ENCODE assay signal across 15 cellular contexts in genomic region chr6:51049983-51050877, GRCh38.
DNase-seq lines count a peak whose midpoint lies in the region; TF ChIP-seq lines count a peak whose summit lies in the region.
"Had no signal": no experiment of that assay in that cellular context is flagged by ENCODE, and none has a peak within 500 bp of the region (broad histone marks: within the 10 kb centered on the region; RNA-seq: fewer than 3 reads in every experiment).

No MANE protein-coding gene starts in this region.

- H2AFZ ChIP-seq in mammary epithelial cell (ENCODE audit: low read depth, low read length): no peak overlapping the region

- H3K36me3 ChIP-seq in mammary epithelial cell (ENCODE audit: insufficient read depth, low read length) (no peaks in the 10 kb centered on the region), brain microvascular endothelial cell (replicated peaks) (no peaks in the 10 kb centered on the region), transverse colon (no peaks in the 10 kb centered on the region), Peyer's patch (no peaks in the 10 kb centered on the region)
- H3K36me3 ChIP-seq: heart left ventricle had no signal

- H3K4me2 ChIP-seq in mammary epithelial cell (ENCODE audit: insufficient read depth, low read depth, low read length): no peak overlapping the region

- POLR2A ChIA-PET in MCF 10A (lab: Yijun Ruan, JAX): no interaction called here

- DNase-seq in mammary epithelial cell (peak; percentile 37), MCF 10A (ENCODE audit: unreplicated experiment) (no peak), brain microvascular endothelial cell (peak; percentile 30), kidney glomerular epithelial cell (lab: John Stamatoyannopoulos, UW) (peak; percentile 56), islet precursor cell (no peak), transverse colon (no peak), Peyer's patch (no peak), H4 (ENCODE audit: low spot score) (no peak)
- DNase-seq: CD4-positive, alpha-beta T cell; heart left ventricle; left cardiac atrium; NCI-H1092 treated with DMSO at 0.1 percent for 48 hours; NCI-H82; T-helper 1 cell had no signal

- no peaks in the 10 kb centered on the region for H3K27me3 Mint-ChIP-seq in MCF 10A (ENCODE audit: insufficient read depth, unreplicated experiment)
- H3K27me3 Mint-ChIP-seq: CD4-positive, alpha-beta T cell had no signal

- intact Hi-C loops in mammary epithelial cell (cut with micrococcal nuclease) (no loop called here), MCF 10A (cut with micrococcal nuclease) (no loop called here), transverse colon (cut with DNase I; ENCODE audit: low total_unique reads) (no loop called here)

- H3K4me3 ChIP-seq in mammary epithelial cell (replicated peaks in 1 of 3; ENCODE audit: insufficient read depth in 1 of 3, low read depth in 2 of 3, low read length in 3 of 3): no peak overlapping the region
- H3K4me3 ChIP-seq in brain microvascular endothelial cell (ENCODE audit: low read depth, low read length): no peak overlapping the region
- no peak overlapping the region for H3K4me3 ChIP-seq in transverse colon
- no peak overlapping the region for H3K4me3 ChIP-seq in Peyer's patch
- H3K4me3 ChIP-seq: heart left ventricle had no signal

- in situ Hi-C loops in mammary epithelial cell (cut with MboI; ENCODE audit: low sequenced_read_pairs in 2 of 2): no loop called here
- in situ Hi-C loops in brain microvascular endothelial cell (cut with HindIII; ENCODE audit: low pct_ligation_motif_present, low sequenced_read_pairs): no loop called here
- in situ Hi-C loops in transverse colon (cut with MboI; ENCODE audit: low pct_ligation_motif_present in 1 of 4, low pct_unique_long_range_greater_than_20kb in 1 of 4, low sequenced_read_pairs in 3 of 4): no loop called here

- H3K36me3 Mint-ChIP-seq in MCF 10A (ENCODE audit: insufficient read depth, unreplicated experiment): no peaks in the 10 kb centered on the region

- no peak overlapping the region for H3K27ac Mint-ChIP-seq in MCF 10A (ENCODE audit: low read depth, unreplicated experiment)
- H3K27ac Mint-ChIP-seq: activated T-helper 2 cell treated with anti-CD3 and anti-CD28 coated beads, Interferon-gamma antibody, Interleukin-2, Interleukin-4, amounts not matched to agents 10 μg/mL and 5 μg/mL and 100 μg/mL, durations not matched to agents 14 hours and 24 hours and 36 hours; CD4-positive, alpha-beta T cell had no signal

- CTCF ChIA-PET in mammary epithelial cell (lab: Charles Lee; ENCODE audit: low non-redundant PET) (no interaction called here), MCF 10A (lab: Yijun Ruan, JAX) (interaction anchor here (0.5 to 0.7 kb wide), 4 partner anchors 353 to 925 kb away, joined by 3 to 4 read pairs (median 3); no protein-coding TSS in a partner anchor)

- dilution Hi-C loops in mammary epithelial cell (cut with HindIII; ENCODE audit: low sequenced_read_pairs): no loop called here

- H3K4me1 Mint-ChIP-seq in MCF 10A (ENCODE audit: insufficient read depth, unreplicated experiment): peaks cover 12% of the 10 kb centered on the region

- WGBS in mammary epithelial cell (ENCODE audit: low coverage, missing lambda C conversion rate): 50% methylated on average over 2 of the region's 2 CpGs
- WGBS in transverse colon (ENCODE audit: low coverage in 1 of 2), 2 donors: 62 to 90% methylated on average over 1 to 2 of the region's 2 CpGs

- no peaks in the 10 kb centered on the region for H3K27me3 ChIP-seq in mammary epithelial cell (ENCODE audit: insufficient read depth, low read length)
- no peaks in the 10 kb centered on the region for H3K27me3 ChIP-seq in brain microvascular endothelial cell (replicated peaks)
- H3K27me3 ChIP-seq in transverse colon: no peaks in the 10 kb centered on the region
- no peaks in the 10 kb centered on the region for H3K27me3 ChIP-seq in Peyer's patch
- H3K27me3 ChIP-seq: heart left ventricle had no signal

- H3K27ac ChIP-seq in mammary epithelial cell (ENCODE audit: insufficient read depth, low read depth, low read length) (no peak overlapping the region), brain microvascular endothelial cell (no peak overlapping the region), transverse colon (no peak overlapping the region), Peyer's patch (no peak overlapping the region)
- H3K27ac ChIP-seq: heart left ventricle had no signal

- TF ChIP-seq CTCF in mammary epithelial cell (conservative IDR thresholded peaks at IDR 0.05 in 1 of 2, IDR thresholded peaks at IDR 0.05 in 1 of 2; ENCODE audit: extremely low read depth in 1 of 2, insufficient read depth in 1 of 2, low read depth in 1 of 2, low read length in 2 of 2) (no peak), MCF 10A (IDR thresholded peaks at IDR 0.05; ENCODE audit: unreplicated experiment) (no peak), brain microvascular endothelial cell (IDR thresholded peaks at IDR 0.05; ENCODE audit: low read depth, low read length, missing control alignments) (no peak), transverse colon (IDR thresholded peaks at IDR 0.05) (no peak), Peyer's patch (IDR thresholded peaks at IDR 0.05) (no peak)

- H3K9me3 ChIP-seq in mammary epithelial cell (replicated peaks; ENCODE audit: insufficient read depth, low read length) (no peaks in the 10 kb centered on the region), transverse colon (no peaks in the 10 kb centered on the region), Peyer's patch (no peaks in the 10 kb centered on the region)

- no peaks in the 10 kb centered on the region for H3K79me2 ChIP-seq in mammary epithelial cell (ENCODE audit: insufficient read depth, low read length)

- peaks cover 12% of the 10 kb centered on the region for H3K4me1 ChIP-seq in mammary epithelial cell (ENCODE audit: insufficient read depth, low read length)
- no peaks in the 10 kb centered on the region for H3K4me1 ChIP-seq in transverse colon
- no peaks in the 10 kb centered on the region for H3K4me1 ChIP-seq in Peyer's patch
- H3K4me1 ChIP-seq: heart left ventricle had no signal

- no peak overlapping the region for H3K9ac ChIP-seq in mammary epithelial cell (ENCODE audit: insufficient read depth, low read length)

- TF ChIP-seq POLR2A in transverse colon (IDR thresholded peaks at IDR 0.05) (no peak), Peyer's patch (IDR thresholded peaks at IDR 0.05) (no peak)

- BruUV-seq in mammary epithelial cell (replicated peaks; lab: Mats Ljungman, UMichigan): no TSS peak
- no TSS peak for BruUV-seq in MCF 10A (replicated peaks; lab: Mats Ljungman, UMichigan)

- no peaks in the 10 kb centered on the region for H4K20me1 ChIP-seq in mammary epithelial cell (ENCODE audit: insufficient read depth, low read length)

- TF ChIP-seq EP300 in transverse colon (IDR thresholded peaks at IDR 0.05; ENCODE audit: low read depth): no peak

- H3K4me3 Mint-ChIP-seq in MCF 10A (ENCODE audit: unreplicated experiment): no peak overlapping the region
- H3K4me3 Mint-ChIP-seq: CD4-positive, alpha-beta T cell had no signal

- no peaks in the 10 kb centered on the region for H3K9me3 Mint-ChIP-seq in MCF 10A (ENCODE audit: unreplicated experiment)
- H3K9me3 Mint-ChIP-seq: CD4-positive, alpha-beta T cell had no signal

Comparison
In these comparisons a context has a peak if more than half of its experiments do, and no peak if none do; other contexts are left out.
1. DNase-seq: peak in mammary epithelial cell (single experiment), brain microvascular endothelial cell (single experiment) and kidney glomerular epithelial cell (single experiment); none in MCF 10A (single experiment), islet precursor cell (single experiment), transverse colon (single experiment), Peyer's patch (0 of 3) and H4 (single experiment).